Comparison of ENCODE assay signal across 8 cellular contexts in genomic region chr9:38066167-38066906, GRCh38. TPM values are rescaled to one million over a fixed set of nuclear protein-coding genes. Genes with fewer than 3 reads are reported as not detected.
DNase-seq lines count a peak whose midpoint lies in the region; ATAC-seq and TF ChIP-seq lines count a peak whose summit lies in the region.

No MANE protein-coding gene starts in this region.

- CTCF ChIA-PET in OCI-LY7 (lab: Charles Lee; ENCODE audit: unreplicated experiment): no interaction called here

- no peak overlapping the region for H2AFZ ChIP-seq in OCI-LY7 (ENCODE audit: low read length)

- no peak for TF ChIP-seq POLR2A in esophagus muscularis mucosa (IDR thresholded peaks at IDR 0.05; ENCODE audit: low read depth)

- no peak overlapping the region for H3K27ac ChIP-seq in OCI-LY7 (ENCODE audit: low read depth, low read length, poor library complexity, severe bottlenecking)
- H3K27ac ChIP-seq in esophagus muscularis mucosa (replicated peaks in 1 of 4): peak overlapping the region; percentile 87 to 98 (median 93)
- peak overlapping the region; percentile 70 for H3K27ac ChIP-seq in rectal smooth muscle tissue (ENCODE audit: low read depth, low read length)

- no peak for TF ChIP-seq CTCF in OCI-LY7 (conservative IDR thresholded peaks at IDR 0.05; ENCODE audit: low read length)
- peak; percentile 10 to 28 (median 11) for TF ChIP-seq CTCF in esophagus muscularis mucosa (IDR thresholded peaks at IDR 0.05)

- intact Hi-C loops in OCI-LY7 (cut with micrococcal nuclease; ENCODE audit: unreplicated experiment): loop anchor here (5.0 kb wide), 1 partner anchor 154 kb away; no protein-coding TSS in a partner anchor
- intact Hi-C loops in esophagus muscularis mucosa (cut with DNase I): loop anchor here (5.0 kb wide), 1 partner anchor 39 kb away; no protein-coding TSS in a partner anchor

- H3K4me1 ChIP-seq in OCI-LY7 (ENCODE audit: insufficient read depth, low read length, poor library complexity, severe bottlenecking) (peaks cover 5% of the 10 kb centered on the region), esophagus muscularis mucosa (peaks cover 66 to 78% (median 76%) of the 10 kb centered on the region in 4 donors), rectal smooth muscle tissue (ENCODE audit: control insufficient read depth, insufficient read depth, low read length) (peaks cover 13% of the 10 kb centered on the region)

- H3K79me2 ChIP-seq in OCI-LY7 (ENCODE audit: insufficient read depth, low read depth, low read length): no peaks in the 10 kb centered on the region

- no peak overlapping the region for H3K4me3 ChIP-seq in OCI-LY7 (ENCODE audit: low read depth, low read length, poor library complexity, severe bottlenecking)
- peak overlapping the region; percentile 89 to 99 (median 94) for H3K4me3 ChIP-seq in esophagus muscularis mucosa
- peak overlapping the region; percentile 77 for H3K4me3 ChIP-seq in rectal smooth muscle tissue (ENCODE audit: low read length)

- H3K4me2 ChIP-seq in OCI-LY7 (ENCODE audit: low read length): peak overlapping the region; percentile 83; the same call in 1 of the 2 replicates

- ATAC-seq in GM18868 (IDR thresholded peaks at IDR 0.05; ENCODE audit: unreplicated experiment) (no peak), GM21381 (IDR thresholded peaks at IDR 0.05; ENCODE audit: unreplicated experiment) (no peak)

- peak overlapping the region; percentile 57 for H3K9ac ChIP-seq in rectal smooth muscle tissue (ENCODE audit: low read length)

- no peak for TF ChIP-seq EP300 in esophagus muscularis mucosa (IDR thresholded peaks at IDR 0.05)

- no TSS peak for BruUV-seq in OCI-LY7 (replicated peaks; lab: Mats Ljungman, UMichigan)

- WGBS in esophagus muscularis mucosa: 33% methylated on average over 7 of the region's 7 CpGs

- no peaks in the 10 kb centered on the region for H3K36me3 ChIP-seq in OCI-LY7 (ENCODE audit: insufficient read depth, low read length)
- no peaks in the 10 kb centered on the region for H3K36me3 ChIP-seq in esophagus muscularis mucosa
- H3K36me3 ChIP-seq in rectal smooth muscle tissue (ENCODE audit: control insufficient read depth, insufficient read depth, low read length): no peaks in the 10 kb centered on the region

- H3K9me2 ChIP-seq in OCI-LY7 (ENCODE audit: insufficient read depth, low read length): no peaks in the 10 kb centered on the region

- no peaks in the 10 kb centered on the region for H4K20me1 ChIP-seq in OCI-LY7 (ENCODE audit: insufficient read depth, low read length)

- H3K9me3 ChIP-seq in OCI-LY7 (ENCODE audit: low read length) (no peaks in the 10 kb centered on the region), esophagus muscularis mucosa (no peaks in the 10 kb centered on the region)

- H3K27me3 ChIP-seq in esophagus muscularis mucosa (peaks cover 0 to 4% (median 0%) of the 10 kb centered on the region in 4 donors), rectal smooth muscle tissue (ENCODE audit: control insufficient read depth, insufficient read depth, low read length) (no peaks in the 10 kb centered on the region)

- POLR2A ChIA-PET in OCI-LY7 (lab: Charles Lee): interaction anchor here (0.8 kb wide), 1 partner anchor 139 kb away, joined by 3 read pairs; no protein-coding TSS in a partner anchor

- DNase-seq in DMS79 treated with DMSO at 0.1 percent for 48 hours (lab: John Stamatoyannopoulos, UW): peak; percentile 56
- DNase-seq in OCI-LY7 (ENCODE audit: low spot score): no peak
- no peak for DNase-seq in esophagus muscularis mucosa (ENCODE audit: extremely low spot score)
- DNase-seq in AG08395 (ENCODE audit: low spot score): no peak
- no peak for DNase-seq in MV-4-11 (lab: John Stamatoyannopoulos, UW)

RNA-seq across cellular contexts. Expression of gene SHB, which starts 2.7 kb away (rescaled TPM):
- 0.41 and 0.93 TPM in 2 replicates for total RNA-seq in OCI-LY7 (2014; rRNA removed; shearing (Covaris generic))
- total RNA-seq in OCI-LY7 (2022) (0.55 and 1.0 TPM in 2 replicates), esophagus muscularis mucosa (10 to 100 TPM; 16.6 to 21.2 (median 21.0) TPM)

Comparison
In these comparisons a context has a peak if more than half of its experiments do, and no peak if none do; other contexts are left out.
1. RNA of gene SHB, which starts 2.7 kb away (total RNA-seq): 16.6 to 21.2 TPM in esophagus muscularis mucosa; 0.41 to 1.0 TPM in OCI-LY7; every median in the first group is over 4 times any median in the second.